ENCODE assay signal across 8 cellular contexts in genomic region chr19:30666301-30666803, GRCh38.
DNase-seq lines count a peak whose midpoint lies in the region; ATAC-seq, FAIRE-seq and TF ChIP-seq lines count a peak whose summit lies in the region.

No MANE protein-coding gene starts in this region.

- peaks cover 21% of the 10 kb centered on the region for H3K27me3 Mint-ChIP-seq in Caco-2 (ENCODE audit: insufficient read depth, unreplicated experiment)
- H3K27me3 Mint-ChIP-seq in HFFc6 (ENCODE audit: insufficient read depth) = peaks cover 16% of the 10 kb centered on the region

- H3K27ac ChIP-seq in SK-N-SH (ENCODE audit: low read depth in 2 of 2, low read length in 1 of 2) (no peak overlapping the region), ascending aorta (no peak overlapping the region), keratinocyte (ENCODE audit: control insufficient read depth, insufficient read depth, low read length) (no peak overlapping the region)

- H3K9me2 ChIP-seq in SK-N-SH = no peaks in the 10 kb centered on the region

- ATAC-seq in HG02571 (IDR thresholded peaks at IDR 0.05; ENCODE audit: unreplicated experiment) = no peak
- no peak for ATAC-seq in HG03439 (IDR thresholded peaks at IDR 0.05; ENCODE audit: unreplicated experiment)

- H3K27ac Mint-ChIP-seq in Caco-2 (ENCODE audit: unreplicated experiment) (no peak overlapping the region), HFFc6 (no peak overlapping the region)

- TF ChIP-seq RAD21 in SK-N-SH (IDR thresholded peaks at IDR 0.05; ENCODE audit: low read length) = peak; percentile 82

- H3K36me3 Mint-ChIP-seq in Caco-2 (ENCODE audit: insufficient read depth, unreplicated experiment) (no peaks in the 10 kb centered on the region), HFFc6 (ENCODE audit: low read depth) (no peaks in the 10 kb centered on the region)

- H3K4me2 ChIP-seq in SK-N-SH = no peak overlapping the region
- no peak overlapping the region for H3K4me2 ChIP-seq in keratinocyte (ENCODE audit: control insufficient read depth, extremely low read depth, insufficient read depth, low read depth, low read length)

- peak; percentile 50 to 51 for DNase-seq in Caco-2
- peak; percentile 10 for DNase-seq in HFFc6
- DNase-seq in SK-N-SH = peak; percentile 78
- peak in 1 of 2 donors; percentile 61 for DNase-seq in ascending aorta (ENCODE audit: low spot score in 2 of 2)
- no peak for DNase-seq in keratinocyte (ENCODE audit: low read depth, low spot score)
- peak; percentile 39 for DNase-seq in stimulated activated CD4-positive, alpha-beta T cell treated with anti-CD3 and anti-CD28 coated beads, Interleukin-4, amount 100 ng/mL, for 24 hours

- no peaks in the 10 kb centered on the region for H3F3A ChIP-seq in SK-N-SH (replicated peaks; ENCODE audit: insufficient read depth)

- no peak for FAIRE-seq in keratinocyte (lab: Jason Lieb, UNC)

- POLR2A ChIA-PET in Caco-2 (lab: Charles Lee) (no interaction called here), SK-N-SH (lab: Yijun Ruan, JAX) (interaction anchor here (1.1 kb wide), 1 partner anchor 76 kb away, joined by 3 read pairs; no protein-coding TSS in a partner anchor)

- H3K9me3 ChIP-seq in Caco-2 = no peaks in the 10 kb centered on the region
- no peaks in the 10 kb centered on the region for H3K9me3 ChIP-seq in SK-N-SH
- H3K9me3 ChIP-seq in ascending aorta = no peaks in the 10 kb centered on the region
- no peaks in the 10 kb centered on the region for H3K9me3 ChIP-seq in keratinocyte (ENCODE audit: control insufficient read depth, low read depth, low read length)

- no peak overlapping the region for H3K4me3 Mint-ChIP-seq in Caco-2 (ENCODE audit: unreplicated experiment)
- no peak overlapping the region for H3K4me3 Mint-ChIP-seq in HFFc6

- H4K20me1 ChIP-seq in SK-N-SH (ENCODE audit: insufficient read depth) (no peaks in the 10 kb centered on the region), keratinocyte (ENCODE audit: control insufficient read depth, extremely low read depth, insufficient read depth, low read length) (peaks cover 4% of the 10 kb centered on the region)

- CTCF ChIA-PET in Caco-2 (lab: Charles Lee) = no interaction called here
- CTCF ChIA-PET in SK-N-SH (lab: Yijun Ruan, JAX) = interaction anchor here (0.6 to 6.2 kb wide), 48 partner anchors 8 to 1904 kb away, joined by 3 to 182 read pairs (median 4); partner anchors contain the start of genes DPY19L3 and URI1

- H2AFZ ChIP-seq in SK-N-SH (ENCODE audit: low read depth) (no peak overlapping the region), keratinocyte (ENCODE audit: control insufficient read depth, low read length) (no peak overlapping the region)

- no peaks in the 10 kb centered on the region for H3K9me3 Mint-ChIP-seq in Caco-2 (ENCODE audit: unreplicated experiment)
- no peaks in the 10 kb centered on the region for H3K9me3 Mint-ChIP-seq in HFFc6

- H3K36me3 ChIP-seq in Caco-2 (ENCODE audit: control insufficient read depth, insufficient read depth, low read length) (no peaks in the 10 kb centered on the region), SK-N-SH (replicated peaks in 1 of 2; ENCODE audit: control insufficient read depth in 1 of 2, insufficient read depth in 2 of 2, low read length in 1 of 2) (no peaks in the 10 kb centered on the region), ascending aorta (no peaks in the 10 kb centered on the region), keratinocyte (ENCODE audit: control insufficient read depth in 2 of 2, extremely low read depth in 1 of 2, insufficient read depth in 2 of 2, low read length in 2 of 2) (no peaks in the 10 kb centered on the region)

- dilution Hi-C loops in keratinocyte (cut with MboI; ENCODE audit: extremely low pct_ligation_motif_present, low sequenced_read_pairs) = no loop called here

- H3K79me2 ChIP-seq in SK-N-SH (ENCODE audit: insufficient read depth) (no peaks in the 10 kb centered on the region), keratinocyte (ENCODE audit: control insufficient read depth, insufficient read depth, low read length) (no peaks in the 10 kb centered on the region)

- H3K4me3 ChIP-seq in Caco-2 (ENCODE audit: low read depth, low read length) (no peak overlapping the region), SK-N-SH (ENCODE audit: low read depth in 2 of 2, low read length in 1 of 2) (no peak overlapping the region), ascending aorta (no peak overlapping the region), keratinocyte (ENCODE audit: control insufficient read depth in 2 of 3, extremely low read depth in 1 of 3, insufficient read depth in 2 of 3, low read depth in 1 of 3, low read length in 3 of 3) (no peak overlapping the region)

- H3K9ac ChIP-seq in SK-N-SH (no peak overlapping the region), keratinocyte (ENCODE audit: control insufficient read depth, extremely low read depth, insufficient read depth, low read length) (no peak overlapping the region)

- intact Hi-C loops in Caco-2 (cut with micrococcal nuclease; ENCODE audit: unreplicated experiment) (no loop called here), ascending aorta (cut with DNase I) (loop anchor here (2.0 kb wide), 1 partner anchor 1558 kb away; no protein-coding TSS in a partner anchor)

- TF ChIP-seq EP300 in SK-N-SH (IDR thresholded peaks at IDR 0.05; ENCODE audit: borderline replicate concordance in 1 of 2, low read depth in 1 of 2, low read length in 1 of 2) = no peak

- no peaks in the 10 kb centered on the region for H3K27me3 ChIP-seq in Caco-2 (replicated peaks; ENCODE audit: control insufficient read depth, insufficient read depth, low read length)
- no peaks in the 10 kb centered on the region for H3K27me3 ChIP-seq in SK-N-SH (ENCODE audit: insufficient read depth)
- H3K27me3 ChIP-seq in ascending aorta = no peaks in the 10 kb centered on the region
- H3K27me3 ChIP-seq in keratinocyte (ENCODE audit: control insufficient read depth, extremely low read depth, insufficient read depth, low read length) = peaks cover 8% of the 10 kb centered on the region

- 9% methylated on average over 11 of the region's 11 CpGs for WGBS in SK-N-SH (ENCODE audit: low lambda C conversion rate)

- H3K9me1 ChIP-seq in keratinocyte (ENCODE audit: control insufficient read depth, extremely low read depth, insufficient read depth, low read length) = no peaks in the 10 kb centered on the region

- peak; percentile 85 to 97 for TF ChIP-seq CTCF in Caco-2 (IDR thresholded peaks at IDR 0.05; ENCODE audit: insufficient read depth in 1 of 2, low read depth in 1 of 2, low read length in 1 of 2, severe bottlenecking in 1 of 2, unreplicated experiment in 1 of 2)
- TF ChIP-seq CTCF in HFFc6 (IDR thresholded peaks at IDR 0.05) = peak; percentile 91
- peak; percentile 92 for TF ChIP-seq CTCF in SK-N-SH (IDR thresholded peaks at IDR 0.05)
- peak; percentile 44 to 89 (median 83) for TF ChIP-seq CTCF in ascending aorta (IDR thresholded peaks at IDR 0.05)
- peak; percentile 88 to 92 (median 89) for TF ChIP-seq CTCF in keratinocyte (optimal IDR thresholded peaks at IDR 0.05 in 1 of 3, IDR thresholded peaks at IDR 0.05 in 1 of 3, conservative IDR thresholded peaks at IDR 0.05 in 1 of 3; ENCODE audit: extremely low read depth in 1 of 3, insufficient read depth in 2 of 3, low read length in 3 of 3)

- BruUV-seq in Caco-2 (replicated peaks; lab: Mats Ljungman, UMichigan) = no TSS peak

- no peaks in the 10 kb centered on the region for H3K4me1 Mint-ChIP-seq in Caco-2 (ENCODE audit: low read depth, unreplicated experiment)
- peaks cover 10% of the 10 kb centered on the region for H3K4me1 Mint-ChIP-seq in HFFc6 (ENCODE audit: low read depth)

- H3K4me1 ChIP-seq in Caco-2 (no peaks in the 10 kb centered on the region), SK-N-SH (ENCODE audit: control insufficient read depth in 1 of 2, insufficient read depth in 2 of 2, low read depth in 1 of 2, low read length in 1 of 2) (peaks cover 12% of the 10 kb centered on the region in 2 experiments; a peak in 3 of 4 replicates), ascending aorta (no peaks in the 10 kb centered on the region), keratinocyte (ENCODE audit: control insufficient read depth, extremely low read depth, insufficient read depth, low read length) (no peaks in the 10 kb centered on the region)

TF ChIP-seq in SK-N-SH, 30 proteins besides CTCF, POLR2A, EP300 and RAD21:
- TF ChIP-seq SMC3 (IDR thresholded peaks at IDR 0.05; ENCODE audit: low read depth, low read length) (peak; percentile 58), FOSL2 (IDR thresholded peaks at IDR 0.05; ENCODE audit: borderline replicate concordance, low read depth) (no peak), ELF1 (IDR thresholded peaks at IDR 0.05) (no peak), JUND (IDR thresholded peaks at IDR 0.05) (no peak), FOXJ3 (CRISPR knock-in tag; IDR thresholded peaks at IDR 0.05) (no peak), ZBTB33 (IDR thresholded peaks at IDR 0.05; ENCODE audit: borderline replicate concordance, low read depth) (no peak), USF2 (IDR thresholded peaks at IDR 0.05; ENCODE audit: borderline replicate concordance, low read depth, low read length) (no peak), EZH2phosphoT487 (IDR thresholded peaks at IDR 0.05; ENCODE audit: borderline replicate concordance, low read depth) (no peak)
